ENCODE assay signal across 11 cellular contexts in genomic region chr2:239295377-239296019, GRCh38.
DNase-seq lines count a peak whose midpoint lies in the region; ATAC-seq and TF ChIP-seq lines count a peak whose summit lies in the region.
"Had no signal": no experiment of that assay in that cellular context is flagged by ENCODE, and none has a peak within 500 bp of the region (broad histone marks: within the 10 kb centered on the region; RNA-seq: fewer than 3 reads in every experiment).

No MANE protein-coding gene starts in this region.

- H3K27ac ChIP-seq in endodermal cell (ENCODE audit: low read depth, low read length) = peak overlapping the region; percentile 20
- H3K27ac ChIP-seq: epithelial cell of prostate, left lung had no signal

- peaks cover 9% of the 10 kb centered on the region for H3K27me3 Mint-ChIP-seq in activated CD4-positive, alpha-beta T cell treated with anti-CD3 and anti-CD28 coated beads for 36 hours
- H3K27me3 Mint-ChIP-seq in endodermal cell (ENCODE audit: insufficient read depth) = no peaks in the 10 kb centered on the region

- H3K36me3 ChIP-seq in endodermal cell (ENCODE audit: control insufficient read depth, insufficient read depth, low read length) = no peaks in the 10 kb centered on the region
- H3K36me3 ChIP-seq: left lung had no signal

- intact Hi-C loops in activated CD4-positive, alpha-beta T cell treated with anti-CD3 and anti-CD28 coated beads for 36 hours (cut with DNase I, micrococcal nuclease) = loop anchor here in 1 of 2 experiments (5.0 kb wide), 1 partner anchor 38 kb away; no protein-coding TSS in a partner anchor

- ATAC-seq in activated CD4-positive, alpha-beta T cell treated with anti-CD3 and anti-CD28 coated beads for 36 hours = no peak
- ATAC-seq in stimulated activated effector memory CD8-positive, alpha-beta T cell treated with anti-CD3 and anti-CD28 coated beads, Interleukin-12 subunit alpha, Interleukin-12 subunit beta, amount 100 ng/mL, for 72 hours = no peak
- ATAC-seq in GM21526 (IDR thresholded peaks at IDR 0.05; ENCODE audit: low FRiP score, unreplicated experiment) = no peak
- ATAC-seq: left lung had no signal

- H3K9me3 Mint-ChIP-seq in activated CD4-positive, alpha-beta T cell treated with anti-CD3 and anti-CD28 coated beads for 36 hours (ENCODE audit: low read depth) = no peaks in the 10 kb centered on the region
- no peaks in the 10 kb centered on the region for H3K9me3 Mint-ChIP-seq in endodermal cell
- no peaks in the 10 kb centered on the region for H3K9me3 Mint-ChIP-seq in stimulated activated effector memory CD8-positive, alpha-beta T cell treated with anti-CD3 and anti-CD28 coated beads, Interleukin-12 subunit alpha, Interleukin-12 subunit beta, amount 100 ng/mL, for 72 hours

- H3K4me1 Mint-ChIP-seq in activated CD4-positive, alpha-beta T cell treated with anti-CD3 and anti-CD28 coated beads for 36 hours = peaks cover 68% of the 10 kb centered on the region
- peaks cover 49% of the 10 kb centered on the region for H3K4me1 Mint-ChIP-seq in endodermal cell
- peaks cover 57% of the 10 kb centered on the region for H3K4me1 Mint-ChIP-seq in stimulated activated effector memory CD8-positive, alpha-beta T cell treated with anti-CD3 and anti-CD28 coated beads, Interleukin-12 subunit alpha, Interleukin-12 subunit beta, amount 100 ng/mL, for 72 hours

- no peak for TF ChIP-seq CTCF in endodermal cell (conservative IDR thresholded peaks at IDR 0.05)

- no peak for DNase-seq in activated CD4-positive, alpha-beta T cell treated with anti-CD3 and anti-CD28 coated beads for 36 hours
- no peak for DNase-seq in activated CD4-positive, alpha-beta T cell treated with anti-CD3 and anti-CD28 coated beads, Interleukin-2, amount 50 U/mL, for 4 hours
- peak; percentile 17 for DNase-seq in NCI-H69 (lab: John Stamatoyannopoulos, UW)
- DNase-seq in endodermal cell = peak; percentile 67
- DNase-seq in stimulated activated effector memory CD8-positive, alpha-beta T cell treated with anti-CD3 and anti-CD28 coated beads, Interleukin-12 subunit alpha, Interleukin-12 subunit beta, amount 100 ng/mL, for 72 hours (ENCODE audit: low spot score in 2 of 2) = no peak
- DNase-seq in COR-L47 (lab: John Stamatoyannopoulos, UW) = no peak
- no peak for DNase-seq in GF-D8 (lab: John Stamatoyannopoulos, UW)
- DNase-seq: NCI-H526 treated with DMSO at 0.1 percent for 48 hours had no signal

- peak overlapping the region; percentile 37 for H3K27ac Mint-ChIP-seq in activated CD4-positive, alpha-beta T cell treated with anti-CD3 and anti-CD28 coated beads for 36 hours
- H3K27ac Mint-ChIP-seq in endodermal cell = peak overlapping the region; percentile 83
- H3K27ac Mint-ChIP-seq in stimulated activated effector memory CD8-positive, alpha-beta T cell treated with anti-CD3 and anti-CD28 coated beads, Interleukin-12 subunit alpha, Interleukin-12 subunit beta, amount 100 ng/mL, for 72 hours = no peak overlapping the region

- peaks cover 18% of the 10 kb centered on the region for H3K4me1 ChIP-seq in endodermal cell (ENCODE audit: control insufficient read depth, insufficient read depth, low read length)

- peaks cover 2% of the 10 kb centered on the region for H3K36me3 Mint-ChIP-seq in activated CD4-positive, alpha-beta T cell treated with anti-CD3 and anti-CD28 coated beads for 36 hours (ENCODE audit: low read depth)
- H3K36me3 Mint-ChIP-seq in endodermal cell (ENCODE audit: low read depth) = no peaks in the 10 kb centered on the region
- H3K36me3 Mint-ChIP-seq in stimulated activated effector memory CD8-positive, alpha-beta T cell treated with anti-CD3 and anti-CD28 coated beads, Interleukin-12 subunit alpha, Interleukin-12 subunit beta, amount 100 ng/mL, for 72 hours = peaks cover 17% of the 10 kb centered on the region

- H3K9ac ChIP-seq in endodermal cell (ENCODE audit: extremely low read depth, low read length, poor library complexity, severe bottlenecking) = no peak overlapping the region

- H3K27me3 ChIP-seq in endodermal cell (ENCODE audit: control insufficient read depth, insufficient read depth, low read length, poor library complexity, severe bottlenecking) = no peaks in the 10 kb centered on the region
- H3K27me3 ChIP-seq: left lung had no signal

- 47 to 69% methylated on average over 4 to 6 of the region's 6 CpGs for WGBS in endodermal cell (ENCODE audit: insufficient coverage in 1 of 2, insufficient read length in 1 of 2), 2 experiments

- peak overlapping the region; percentile 70 for H3K4me3 ChIP-seq in endodermal cell (ENCODE audit: low read length)
- H3K4me3 ChIP-seq: left lung had no signal

- H3K4me3 Mint-ChIP-seq in activated CD4-positive, alpha-beta T cell treated with anti-CD3 and anti-CD28 coated beads for 36 hours = peak overlapping the region; percentile 47
- H3K4me3 Mint-ChIP-seq in endodermal cell = peak overlapping the region; percentile 6
- H3K4me3 Mint-ChIP-seq in stimulated activated effector memory CD8-positive, alpha-beta T cell treated with anti-CD3 and anti-CD28 coated beads, Interleukin-12 subunit alpha, Interleukin-12 subunit beta, amount 100 ng/mL, for 72 hours = peak overlapping the region; percentile 48

- POLR2A ChIA-PET in activated CD4-positive, alpha-beta T cell treated with anti-CD3 and anti-CD28 coated beads for 36 hours (lab: Charles Lee) = interaction anchor here (0.6 to 0.9 kb wide), 3 partner anchors 20 to 74 kb away, joined by 3 to 6 read pairs (median 4); no protein-coding TSS in a partner anchor

- H3K9me3 ChIP-seq in endodermal cell (ENCODE audit: control insufficient read depth, low read length) = no peaks in the 10 kb centered on the region
- H3K9me3 ChIP-seq: left lung had no signal

- CTCF ChIA-PET in activated CD4-positive, alpha-beta T cell treated with anti-CD3 and anti-CD28 coated beads for 36 hours (lab: Charles Lee) = interaction anchor here (1.3 to 2.6 kb wide), 2 partner anchors 8 to 26 kb away, joined by 5 to 16 read pairs; no protein-coding TSS in a partner anchor

Comparison
In these comparisons a context has a peak if more than half of its experiments do, and no peak if none do; other contexts are left out.
1. DNase-seq: peak in NCI-H69 (single experiment) and endodermal cell (single experiment); none in activated CD4-positive, alpha-beta T cell treated with anti-CD3 and anti-CD28 coated beads for 36 hours (single experiment), activated CD4-positive, alpha-beta T cell treated with anti-CD3 and anti-CD28 coated beads, Interleukin-2, amount 50 U/mL, for 4 hours (0 of 2), stimulated activated effector memory CD8-positive, alpha-beta T cell treated with anti-CD3 and anti-CD28 coated beads, Interleukin-12 subunit alpha, Interleukin-12 subunit beta, amount 100 ng/mL, for 72 hours (0 of 2), COR-L47 (single experiment) and GF-D8 (single experiment).
2. Peak in every context shown above with its lines, with median percentiles within 50 percentile points of each other: H3K4me3 Mint-ChIP-seq.